In the genomic region with DNA sequence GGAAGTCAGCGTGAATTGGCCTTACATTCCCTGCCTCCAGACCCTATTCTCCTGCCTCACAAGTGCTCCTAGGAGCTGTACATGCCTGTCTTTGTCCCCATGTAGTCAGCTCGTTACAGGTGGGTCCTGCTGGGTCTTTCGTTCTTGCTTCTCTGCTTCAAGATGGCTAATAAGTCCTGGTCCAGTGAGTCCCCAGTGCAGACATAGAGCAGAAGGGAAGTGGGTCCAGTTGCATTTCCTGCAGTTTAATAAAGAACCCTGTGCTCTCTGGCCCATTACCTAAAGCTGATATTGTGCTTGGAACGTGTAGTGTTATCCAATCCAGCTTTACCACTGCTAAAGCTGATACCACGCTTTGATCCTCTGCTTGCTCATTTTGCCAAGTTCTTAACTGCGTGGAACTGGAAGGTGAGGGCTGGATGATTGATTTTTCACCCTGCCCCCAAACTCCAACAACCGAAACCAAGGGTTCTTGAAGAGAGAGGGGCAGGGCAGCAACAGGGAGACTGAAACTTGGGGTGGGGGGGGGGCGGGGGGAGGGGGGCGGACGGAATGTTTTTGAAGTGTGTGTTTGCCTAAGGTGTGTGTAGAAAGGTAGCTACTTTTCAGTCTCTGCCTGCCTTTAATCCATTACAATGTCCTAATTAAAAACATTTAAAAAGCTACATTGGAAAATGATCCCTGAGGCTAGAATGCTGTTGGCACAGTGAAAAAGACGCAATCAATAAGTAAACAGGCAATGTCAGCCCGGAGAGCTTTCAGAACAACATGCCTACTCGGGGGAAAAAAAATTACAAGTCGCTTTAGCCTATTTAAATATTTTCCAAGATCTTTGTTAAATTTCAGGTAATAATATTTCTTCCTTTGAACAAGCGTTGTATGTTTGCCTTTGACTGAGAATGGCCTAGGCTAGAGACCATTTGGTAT, we compare ENCODE assay signal across 2 cellular contexts.
TF ChIP-seq lines count a peak whose summit lies in the region.

No MANE protein-coding gene starts in this region.

TF ChIP-seq in GM12891, 5 proteins besides CTCF, POLR2A, EP300 and RAD21:
- TF ChIP-seq SPI1 (IDR thresholded peaks at IDR 0.05; ENCODE audit: low read depth, low read length) = peak; percentile 60
- no peak for TF ChIP-seq TAF1 (IDR thresholded peaks at IDR 0.05; ENCODE audit: low read depth, low read length)
- no peak for TF ChIP-seq PAX5 (IDR thresholded peaks at IDR 0.05; ENCODE audit: insufficient read depth, low read length, severe bottlenecking)
- no peak for TF ChIP-seq POU2F2 (IDR thresholded peaks at IDR 0.05; ENCODE audit: low read depth, low read length)
TF ChIP-seq in GM12891: peak in this region for 1.

TF ChIP-seq in GM12878, 131 proteins besides CTCF, POLR2A, EP300 and RAD21:
- TF ChIP-seq RELA (IDR thresholded peaks at IDR 0.05; ENCODE audit: borderline replicate concordance, partially characterized antibody) (no peak), POLR2AphosphoS5 (IDR thresholded peaks at IDR 0.05; ENCODE audit: low read length) (0 out of 2 replicates have a peak, but pooled peaks have one; percentile 27), CREB1 (IDR thresholded peaks at IDR 0.05; ENCODE audit: low read depth) (no peak)
